ENCODE assay signal across 17 cellular contexts in genomic region chr4:37967749-37968148, GRCh38. TPM values are rescaled to one million over a fixed set of nuclear protein-coding genes. Genes with fewer than 3 reads are reported as not detected.
A peak's percentile ranks its signal among the peaks of the same experiment; 100 is the strongest.
DNase-seq lines count a peak whose midpoint lies in the region; ATAC-seq and TF ChIP-seq lines count a peak whose summit lies in the region.
"Had no signal": no experiment of that assay in that cellular context is flagged by ENCODE, and none has a peak within 500 bp of the region (broad histone marks: within the 10 kb centered on the region; RNA-seq: fewer than 3 reads in every experiment).

No MANE protein-coding gene starts in this region.

- CTCF ChIA-PET in BJ (lab: Yijun Ruan, JAX): interaction anchor here (0.7 to 0.8 kb wide), 3 partner anchors 9 to 167 kb away, joined by 3 read pairs; no protein-coding TSS in a partner anchor

- peak overlapping the region; percentile 6 for H3K4me2 ChIP-seq in osteoblast (ENCODE audit: insufficient read depth, low read length)

- TF ChIP-seq CTCF in BJ (IDR thresholded peaks at IDR 0.05; ENCODE audit: insufficient read depth, low read depth, low read length) (no peak), osteoblast (IDR thresholded peaks at IDR 0.05; ENCODE audit: extremely low read depth, low read depth, low read length) (no peak), dorsolateral prefrontal cortex (IDR thresholded peaks at IDR 0.05 in 54 of 56, conservative IDR thresholded peaks at IDR 0.05 in 2 of 56; ENCODE audit: low read depth in 1 of 56, partially characterized antibody in 56 of 56) (no peak), upper lobe of right lung (IDR thresholded peaks at IDR 0.05) (no peak)

- H4K20me1 ChIP-seq in osteoblast (ENCODE audit: insufficient read depth, low read length): no peaks in the 10 kb centered on the region

- H3K79me2 ChIP-seq in osteoblast (ENCODE audit: insufficient read depth, low read length): no peaks in the 10 kb centered on the region

- no peak for ATAC-seq in upper lobe of right lung
- ATAC-seq: activated T-helper 17 cell treated with anti-CD3 and anti-CD28 coated beads, Interleukin-2, amount 50 U/mL, for 72 hours; foreskin keratinocyte had no signal

- H3K36me3 ChIP-seq in BJ (ENCODE audit: control insufficient read depth, insufficient read depth, low read length) (no peaks in the 10 kb centered on the region), osteoblast (ENCODE audit: insufficient read depth, low read length) (no peaks in the 10 kb centered on the region), upper lobe of right lung (no peaks in the 10 kb centered on the region)

- H3K27ac ChIP-seq in osteoblast (ENCODE audit: low read depth, low read length) (no peak overlapping the region), dorsolateral prefrontal cortex (peak overlapping the region in 5 of 59 donors; percentile 43 to 60 (median 48)), upper lobe of right lung (no peak overlapping the region)
- H3K27ac ChIP-seq: foreskin keratinocyte had no signal

- no peaks in the 10 kb centered on the region for H3K9me3 ChIP-seq in osteoblast (ENCODE audit: low read depth, low read length)
- no peaks in the 10 kb centered on the region for H3K9me3 ChIP-seq in upper lobe of right lung

- H3K4me1 ChIP-seq in osteoblast (ENCODE audit: insufficient read depth, low read length): peaks cover 3% of the 10 kb centered on the region
- H3K4me1 ChIP-seq in upper lobe of right lung: peaks cover 6% of the 10 kb centered on the region
- H3K4me1 ChIP-seq: foreskin keratinocyte had no signal

- intact Hi-C loops in dorsolateral prefrontal cortex (cut with DNase I) (no loop called here), upper lobe of right lung (cut with DNase I) (no loop called here)

- POLR2A ChIA-PET in BJ (lab: Charles Lee): no interaction called here

- no peak overlapping the region for H2AFZ ChIP-seq in osteoblast (ENCODE audit: low read length)

- DNase-seq in BJ (ENCODE audit: low read depth) (peak; percentile 56), LHCN-M2 (ENCODE audit: low read depth) (peak; percentile 8), dedifferentiated amniotic fluid mesenchymal stem cell (ENCODE audit: extremely low spot score) (peak; percentile 21), osteoblast (ENCODE audit: insufficient read length, low spot score, missing footprints) (no peak), dorsolateral prefrontal cortex (no peak), HUDEP-2 (lab: John Stamatoyannopoulos, UW; ENCODE audit: unreplicated experiment in 76 of 76) (no peak), upper lobe of right lung (no peak), NCI-H1436 treated with DMSO at 0.1 percent for 48 hours (lab: John Stamatoyannopoulos, UW) (no peak)
- DNase-seq: activated CD4-positive, alpha-beta T cell treated with anti-CD3 and anti-CD28 coated beads, Interleukin-2, amount 50 U/mL, for 4 hours; anterior cingulate cortex; foreskin keratinocyte; NCI-H2107; NCI-H82; nucleus accumbens; Right ventricle myocardium superior had no signal

- H3K27me3 ChIP-seq in BJ (ENCODE audit: control insufficient read depth, insufficient read depth, low read length) (no peaks in the 10 kb centered on the region), osteoblast (ENCODE audit: insufficient read depth, low read length) (no peaks in the 10 kb centered on the region), dorsolateral prefrontal cortex (no peaks in the 10 kb centered on the region), upper lobe of right lung (no peaks in the 10 kb centered on the region)
- H3K27me3 ChIP-seq: foreskin keratinocyte had no signal

- H3K4me3 ChIP-seq in BJ (ENCODE audit: low read depth, low read length): no peak overlapping the region
- no peak overlapping the region for H3K4me3 ChIP-seq in osteoblast (ENCODE audit: insufficient read depth, low read length)
- no peak overlapping the region for H3K4me3 ChIP-seq in dorsolateral prefrontal cortex
- H3K4me3 ChIP-seq in upper lobe of right lung: no peak overlapping the region

RNA-seq across cellular contexts. Expression of gene PTTG2, which starts 7.6 kb away (rescaled TPM):
- not detected in 2 replicates for polyA plus RNA-seq in BJ (2011; rRNA removed)
- polyA minus RNA-seq in BJ (2011; rRNA and poly(A)+ RNA removed): not detected in 2 replicates
- total RNA-seq in LHCN-M2 (2014; rRNA removed): not detected in 2 replicates
- not detected for polyA plus RNA-seq in LHCN-M2 (2012)
- total RNA-seq in osteoblast: not detected in 2 replicates
- 1 to 10 TPM in 117 of 120 experiments, under 1 TPM in 2, not detected in 1; 0.85 to 8.6 (median 2.9) TPM for total RNA-seq in dorsolateral prefrontal cortex
- total RNA-seq in upper lobe of right lung: 0.84 TPM
- total RNA-seq: foreskin keratinocyte, H4 had no signal
- polyA plus RNA-seq: foreskin keratinocyte had no signal

Comparison
In these comparisons a context has a peak if more than half of its experiments do, and no peak if none do; other contexts are left out.
1. DNase-seq: peak in BJ (single experiment), LHCN-M2 (single experiment) and dedifferentiated amniotic fluid mesenchymal stem cell (single experiment); none in osteoblast (single experiment), dorsolateral prefrontal cortex (0 of 10), HUDEP-2 (0 of 76), upper lobe of right lung (single experiment) and NCI-H1436 treated with DMSO at 0.1 percent for 48 hours (single experiment).